Comparison of ENCODE assay signal across 19 cellular contexts in genomic region chr10:21721000-21721670, GRCh38.
"Had no signal": no experiment of that assay in that cellular context is flagged by ENCODE, and none has a peak within 500 bp of the region (broad histone marks: within the 10 kb centered on the region; RNA-seq: fewer than 3 reads in every experiment).

No MANE protein-coding gene starts in this region.

- ATAC-seq: activated CD8-positive, alpha-beta T cell treated with anti-CD3 and anti-CD28 coated beads, Interleukin-2, amount 10 ng/mL, durations not matched to agents 7 days and 5 days; left cardiac atrium; mucosa of descending colon; naive thymus-derived CD8-positive, alpha-beta T cell; right lobe of liver had no signal

- DNase-seq: activated CD4-positive, alpha-beta T cell treated with anti-CD3 and anti-CD28 coated beads for 4 hours; activated CD8-positive, alpha-beta memory T cell treated with anti-CD3 and anti-CD28 coated beads, Interleukin-2, amount 50 U/mL, for 48 hours; activated CD8-positive, alpha-beta T cell treated with anti-CD3 and anti-CD28 coated beads, Interleukin-2, amount 10 ng/mL, durations not matched to agents 7 days and 5 days; activated naive CD8-positive, alpha-beta T cell treated with anti-CD3 and anti-CD28 coated beads, Interleukin-2, amount 10 ng/mL, durations not matched to agents 7 days and 5 days; colonic mucosa; hypothalamus; left cardiac atrium; mucosa of descending colon; naive thymus-derived CD8-positive, alpha-beta T cell; nucleus accumbens; right lobe of liver; stimulated activated naive CD4-positive, alpha-beta T cell; substantia nigra; T-helper 1 cell; upper lobe of left lung had no signal

- H3K4me1 ChIP-seq: prostate gland had no signal

- H3K27me3 ChIP-seq: ascending aorta, cardiac muscle cell, colonic mucosa, right lobe of liver, upper lobe of left lung had no signal

- H3K4me3 ChIP-seq: ascending aorta, cardiac muscle cell, colonic mucosa, lung, mucosa of descending colon, prostate gland, right lobe of liver, upper lobe of left lung had no signal

- H3K27ac ChIP-seq: ascending aorta, colonic mucosa, prostate gland, right lobe of liver, upper lobe of left lung had no signal

- H3K9me3 ChIP-seq: ascending aorta, colonic mucosa, mucosa of descending colon, prostate gland, right lobe of liver, upper lobe of left lung had no signal

- H3K36me3 ChIP-seq: cardiac muscle cell, colonic mucosa, prostate gland had no signal
